27 cellular contexts compared by ENCODE assay signal in the genomic region with DNA sequence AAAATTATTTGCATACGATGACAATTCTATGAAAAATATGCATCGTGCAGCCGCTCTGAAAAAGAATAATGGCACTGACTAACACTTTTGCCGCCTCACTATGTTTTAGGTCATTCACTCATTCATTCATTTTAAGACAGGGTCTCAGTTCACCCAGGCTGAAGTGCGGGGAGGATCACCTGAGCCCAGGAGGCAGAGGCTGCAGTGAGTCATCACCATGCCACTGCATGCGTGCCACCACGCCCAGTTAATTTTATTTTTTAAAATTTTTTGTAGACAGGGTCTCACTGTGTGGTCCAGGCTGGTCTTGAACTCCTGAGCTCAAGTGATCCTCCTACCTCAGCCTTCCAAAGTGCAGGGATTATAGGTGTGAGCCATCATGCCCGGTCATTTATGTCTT.
"Had no signal": no experiment of that assay in that cellular context is flagged by ENCODE, and none has a peak within 500 bp of the region (broad histone marks: within the 10 kb centered on the region; RNA-seq: fewer than 3 reads in every experiment).

No MANE protein-coding gene starts in this region.

- H3K36me3 ChIP-seq: adrenal gland, cardiac muscle cell, colonic mucosa, neutrophil, ovary, right lobe of liver, transverse colon had no signal

- ATAC-seq: body of pancreas; heart right ventricle; right lobe of liver; stimulated activated naive CD8-positive, alpha-beta T cell treated with anti-CD3 and anti-CD28 coated beads, Interleukin-15, Interleukin-2, amounts not matched to agents 100 U/mL and 50 U/mL, for 24 hours had no signal

- FAIRE-seq: TTC549, urothelium cell line had no signal

- H3K4me3 ChIP-seq: adrenal gland, body of pancreas, cardiac muscle cell, colonic mucosa, ovary, right lobe of liver, testis, transverse colon had no signal

- H3K27ac ChIP-seq: adrenal gland, cardiac muscle cell, colonic mucosa, ovary, testis, VCaP had no signal

- H3K27me3 ChIP-seq: adrenal gland, body of pancreas, cardiac muscle cell, colonic mucosa, heart right ventricle, neutrophil, ovary, right lobe of liver, testis, transverse colon had no signal

- H3K9me3 ChIP-seq: adrenal gland, body of pancreas, colonic mucosa, heart right ventricle, neutrophil, ovary, right lobe of liver, testis, transverse colon had no signal

- DNase-seq: activated CD4-positive, alpha-beta T cell treated with anti-CD3 and anti-CD28 coated beads for 4 hours; activated CD4-positive, alpha-beta T cell treated with anti-CD3 and anti-CD28 coated beads, Interleukin-2, amount 50 U/mL, for 4 hours; activated effector memory CD4-positive, alpha-beta T cell treated with anti-CD3 and anti-CD28 coated beads, Interleukin-2, amount 50 U/mL, for 16 hours; activated naive CD4-positive, alpha-beta T cell treated with anti-CD3 and anti-CD28 coated beads for 36 hours; activated naive CD8-positive, alpha-beta T cell treated with anti-CD3 and anti-CD28 coated beads for 36 hours; aorta; body of pancreas; cerebellar nuclear complex; colonic mucosa; effector memory CD4-positive, alpha-beta T cell; erythroblast; heart right ventricle; naive B cell; nephron progenitor cell; ovary; right lobe of liver; stimulated activated CD4-positive, alpha-beta T cell treated with anti-CD3 and anti-CD28 coated beads, Interleukin-2, amount 100 ng/mL, for 48 hours; stimulated activated naive CD8-positive, alpha-beta T cell treated with anti-CD3 and anti-CD28 coated beads, Interleukin-15, Interleukin-2, amounts not matched to agents 100 U/mL and 50 U/mL, for 24 hours; T-helper 9 cell; testis; transverse colon had no signal
